In the genomic region with DNA sequence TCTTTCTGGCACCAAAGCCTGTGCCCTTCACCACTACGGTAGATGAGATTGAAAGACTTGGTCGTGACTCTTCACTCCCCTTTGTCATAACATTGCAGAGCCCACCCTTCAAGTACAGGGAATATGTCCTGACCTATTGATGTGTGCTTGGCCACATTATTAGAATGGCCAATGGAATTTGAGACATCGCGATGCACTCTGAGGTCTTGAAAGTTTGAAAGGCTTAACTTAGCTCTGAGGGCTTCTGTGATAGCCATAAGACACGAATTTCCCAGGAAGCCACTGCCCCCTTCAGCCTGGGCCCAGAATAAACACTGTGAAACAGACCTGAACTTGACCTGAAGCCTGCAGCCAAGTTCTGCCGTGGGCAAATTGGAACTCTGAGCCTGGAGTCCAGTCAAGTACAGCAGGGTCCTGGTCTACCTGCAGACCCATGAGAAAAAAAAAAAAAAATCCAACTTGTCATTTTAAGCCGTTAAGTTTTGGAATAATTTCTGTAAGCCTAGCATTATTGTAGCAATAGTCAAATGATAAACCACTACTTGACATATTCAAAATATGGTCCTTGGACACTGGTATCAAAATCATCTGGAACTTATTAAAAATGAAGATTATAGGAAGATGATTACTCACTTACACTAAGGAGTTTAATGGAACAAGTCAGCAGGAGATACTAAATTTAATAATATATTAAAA, we compare ENCODE assay signal across 7 cellular contexts. TPM values are rescaled to one million over a fixed set of nuclear protein-coding genes. Genes with fewer than 3 reads are reported as not detected.
DNase-seq lines count a peak whose midpoint lies in the region; ATAC-seq lines count a peak whose summit lies in the region.

No MANE protein-coding gene starts in this region.

- H3K36me3 Mint-ChIP-seq in activated T-helper 2 cell treated with anti-CD3 and anti-CD28 coated beads, Interferon-gamma antibody, Interleukin-2, Interleukin-4, amounts not matched to agents 10 μg/mL and 5 μg/mL and 100 μg/mL, durations not matched to agents 14 hours and 24 hours and 36 hours (ENCODE audit: low read depth): no peaks in the 10 kb centered on the region

- H3K27ac Mint-ChIP-seq in activated T-helper 2 cell treated with anti-CD3 and anti-CD28 coated beads, Interferon-gamma antibody, Interleukin-2, Interleukin-4, amounts not matched to agents 10 μg/mL and 5 μg/mL and 100 μg/mL, durations not matched to agents 14 hours and 24 hours and 36 hours: no peak overlapping the region

- intact Hi-C loops in activated T-helper 2 cell treated with anti-CD3 and anti-CD28 coated beads, Interferon-gamma antibody, Interleukin-2, Interleukin-4, amounts not matched to agents 10 μg/mL and 5 μg/mL and 100 μg/mL, durations not matched to agents 14 hours and 24 hours and 36 hours (cut with micrococcal nuclease): loop anchor here (1.0 to 5.0 kb wide), 2 partner anchors 160 to 383 kb away; a partner anchor contains a TSS
- intact Hi-C loops in cardiac septum (cut with DNase I): loop anchor here (5.0 to 10.0 kb wide), 3 partner anchors 160 to 378 kb away; a partner anchor contains a TSS

- peaks cover 4% of the 10 kb centered on the region for H3K4me1 Mint-ChIP-seq in activated T-helper 2 cell treated with anti-CD3 and anti-CD28 coated beads, Interferon-gamma antibody, Interleukin-2, Interleukin-4, amounts not matched to agents 10 μg/mL and 5 μg/mL and 100 μg/mL, durations not matched to agents 14 hours and 24 hours and 36 hours (ENCODE audit: low read depth)

- no peak for ATAC-seq in GM21515 (IDR thresholded peaks at IDR 0.05; ENCODE audit: unreplicated experiment)

- no peak overlapping the region for H3K4me3 Mint-ChIP-seq in activated T-helper 2 cell treated with anti-CD3 and anti-CD28 coated beads, Interferon-gamma antibody, Interleukin-2, Interleukin-4, amounts not matched to agents 10 μg/mL and 5 μg/mL and 100 μg/mL, durations not matched to agents 14 hours and 24 hours and 36 hours (ENCODE audit: low read depth)

- DNase-seq in ELR (ENCODE audit: low read depth): peak; percentile 77
- DNase-seq in H4 (ENCODE audit: low spot score): peak; percentile 50
- DNase-seq in NCI-H2196 (lab: John Stamatoyannopoulos, UW; ENCODE audit: unreplicated experiment): peak; percentile 35
- peak; percentile 29 for DNase-seq in activated T-helper 2 cell treated with anti-CD3 and anti-CD28 coated beads, Interferon-gamma antibody, Interleukin-2, Interleukin-4, amounts not matched to agents 10 μg/mL and 5 μg/mL and 100 μg/mL, durations not matched to agents 14 hours and 24 hours and 36 hours (ENCODE audit: low spot score)
- DNase-seq in cardiac septum (ENCODE audit: low spot score): peak; percentile 83
- peak; percentile 72 for DNase-seq in renal cortical epithelial cell (ENCODE audit: low read depth)

- H3K9me3 Mint-ChIP-seq in activated T-helper 2 cell treated with anti-CD3 and anti-CD28 coated beads, Interferon-gamma antibody, Interleukin-2, Interleukin-4, amounts not matched to agents 10 μg/mL and 5 μg/mL and 100 μg/mL, durations not matched to agents 14 hours and 24 hours and 36 hours: no peaks in the 10 kb centered on the region

- peaks cover under 1% of the 10 kb centered on the region for H3K27me3 Mint-ChIP-seq in activated T-helper 2 cell treated with anti-CD3 and anti-CD28 coated beads, Interferon-gamma antibody, Interleukin-2, Interleukin-4, amounts not matched to agents 10 μg/mL and 5 μg/mL and 100 μg/mL, durations not matched to agents 14 hours and 24 hours and 36 hours (ENCODE audit: low read depth)

RNA-seq across cellular contexts. Expression of a gene that starts 36.9 kb away (rescaled TPM):
- total RNA-seq in H4 (2014; rRNA removed; shearing (Covaris generic)): 22.8 and 23.7 TPM in 2 replicates
- total RNA-seq in activated T-helper 2 cell treated with anti-CD3 and anti-CD28 coated beads, Interferon-gamma antibody, Interleukin-2, Interleukin-4, amounts not matched to agents 10 μg/mL and 5 μg/mL and 100 μg/mL, durations not matched to agents 14 hours and 24 hours and 36 hours: 20.9 and 22.5 TPM in 2 replicates
- total RNA-seq in cardiac septum (6.5 TPM), renal cortical epithelial cell (16.6 and 23.4 TPM in 2 replicates)

Comparison
In these comparisons a context has a peak if more than half of its experiments do, and no peak if none do; other contexts are left out.
1. DNase-seq: peak in every context shown above with its lines; median percentile 83 in cardiac septum; 77 in ELR; 72 in renal cortical epithelial cell; 50 in H4; 35 in NCI-H2196; 29 in activated T-helper 2 cell treated with anti-CD3 and anti-CD28 coated beads, Interferon-gamma antibody, Interleukin-2, Interleukin-4, amounts not matched to agents 10 μg/mL and 5 μg/mL and 100 μg/mL, durations not matched to agents 14 hours and 24 hours and 36 hours.